ENCODE assay signal across 18 cellular contexts in genomic region chr18:41642756-41643155, GRCh38.
"Had no signal": no experiment of that assay in that cellular context is flagged by ENCODE, and none has a peak within 500 bp of the region (broad histone marks: within the 10 kb centered on the region; RNA-seq: fewer than 3 reads in every experiment).

No MANE protein-coding gene starts in this region.

- H3K27me3 ChIP-seq: cardiac muscle cell, heart left ventricle, pancreas, sigmoid colon, thyroid gland had no signal

- H3K9me3 ChIP-seq: pancreas, sigmoid colon, thyroid gland had no signal

- H3K36me3 Mint-ChIP-seq: naive B cell; stimulated activated memory B cell treated with anti-CD40 and anti-IgM and Interleukin-4, amounts not matched to agents 10 μg/mL and 1 μg/mL and 100 μg/mL, for 72 hours had no signal

- H3K27ac Mint-ChIP-seq: activated naive CD4-positive, alpha-beta T cell treated with anti-CD3 and anti-CD28 coated beads for 36 hours; activated naive CD8-positive, alpha-beta T cell treated with anti-CD3 and anti-CD28 coated beads, Interleukin-2, amount 50 U/mL, for 24 hours; activated T-helper 17 cell treated with anti-CD3 and anti-CD28 coated beads, Interleukin-2, amount 50 U/mL, for 72 hours; immature natural killer cell; stimulated activated memory B cell treated with anti-CD40 and anti-IgM and Interleukin-4, amounts not matched to agents 10 μg/mL and 1 μg/mL and 100 μg/mL, for 72 hours had no signal

- H3K4me3 ChIP-seq: cardiac muscle cell, heart left ventricle, lung, pancreas, sigmoid colon, thyroid gland had no signal

- H3K36me3 ChIP-seq: cardiac muscle cell, heart left ventricle, pancreas, sigmoid colon, thyroid gland had no signal

- H3K4me3 Mint-ChIP-seq: activated naive CD4-positive, alpha-beta T cell treated with anti-CD3 and anti-CD28 coated beads for 36 hours; activated naive CD8-positive, alpha-beta T cell treated with anti-CD3 and anti-CD28 coated beads, Interleukin-2, amount 50 U/mL, for 24 hours; activated T-helper 17 cell treated with anti-CD3 and anti-CD28 coated beads, Interleukin-2, amount 50 U/mL, for 72 hours; immature natural killer cell; naive B cell; stimulated activated memory B cell treated with anti-CD40 and anti-IgM and Interleukin-4, amounts not matched to agents 10 μg/mL and 1 μg/mL and 100 μg/mL, for 72 hours had no signal

- H3K4me1 ChIP-seq: heart left ventricle, pancreas, sigmoid colon, thyroid gland had no signal

- DNase-seq: activated CD4-positive, alpha-beta T cell treated with anti-CD3 and anti-CD28 coated beads for 1 hour; activated CD4-positive, alpha-beta T cell treated with anti-CD3 and anti-CD28 coated beads, Interleukin-2, amount 50 U/mL, for 4 hours; activated naive CD4-positive, alpha-beta T cell treated with anti-CD3 and anti-CD28 coated beads for 36 hours; activated naive CD8-positive, alpha-beta T cell treated with anti-CD3 and anti-CD28 coated beads, Interleukin-2, amount 50 U/mL, for 24 hours; activated T-cell treated with anti-CD3 and anti-CD28 coated beads for 4 hours; heart left ventricle; immature natural killer cell; naive B cell; pancreas; sigmoid colon; stimulated activated CD4-positive, alpha-beta T cell treated with anti-CD3 and anti-CD28 coated beads, Interleukin-2, amount 100 ng/mL, for 48 hours; T-helper 1 cell; T1000; thyroid gland had no signal

- H3K27me3 Mint-ChIP-seq: activated naive CD8-positive, alpha-beta T cell treated with anti-CD3 and anti-CD28 coated beads, Interleukin-2, amount 50 U/mL, for 24 hours; activated T-helper 17 cell treated with anti-CD3 and anti-CD28 coated beads, Interleukin-2, amount 50 U/mL, for 72 hours; naive B cell; stimulated activated memory B cell treated with anti-CD40 and anti-IgM and Interleukin-4, amounts not matched to agents 10 μg/mL and 1 μg/mL and 100 μg/mL, for 72 hours had no signal

- H3K4me1 Mint-ChIP-seq: activated naive CD8-positive, alpha-beta T cell treated with anti-CD3 and anti-CD28 coated beads, Interleukin-2, amount 50 U/mL, for 24 hours; activated T-helper 17 cell treated with anti-CD3 and anti-CD28 coated beads, Interleukin-2, amount 50 U/mL, for 72 hours; immature natural killer cell; naive B cell; stimulated activated memory B cell treated with anti-CD40 and anti-IgM and Interleukin-4, amounts not matched to agents 10 μg/mL and 1 μg/mL and 100 μg/mL, for 72 hours had no signal

- H3K27ac ChIP-seq: cardiac muscle cell, heart left ventricle, pancreas, sigmoid colon, thyroid gland had no signal
